ENCODE assay signal across 2 cellular contexts in genomic region chr16:1146409-1146808, GRCh38.
TF ChIP-seq lines count a peak whose summit lies in the region.

No MANE protein-coding gene starts in this region.

TF ChIP-seq in HEK293T, 16 proteins besides CTCF, POLR2A, EP300 and RAD21:
- TF ChIP-seq PKNOX1 (IDR thresholded peaks at IDR 0.05) = no peak
- no peak for TF ChIP-seq FOXM1 (IDR thresholded peaks at IDR 0.05; ENCODE audit: borderline replicate concordance)
- no peak for TF ChIP-seq FOXK2 (IDR thresholded peaks at IDR 0.05)

TF ChIP-seq in K562, 482 proteins besides CTCF, POLR2A, EP300 and RAD21 (continues in another document):
- TF ChIP-seq CLOCK (CRISPR knock-in tag; IDR thresholded peaks at IDR 0.05; ENCODE audit: borderline replicate concordance) = no peak
- no peak for TF ChIP-seq SNIP1 (IDR thresholded peaks at IDR 0.05; ENCODE audit: low read depth)
- peak; percentile 88 for TF ChIP-seq USF1 (CRISPR knock-in tag; IDR thresholded peaks at IDR 0.05)
- TF ChIP-seq NCOA4 (IDR thresholded peaks at IDR 0.05; ENCODE audit: partially characterized antibody) = no peak
- TF ChIP-seq ATF1 (CRISPR knock-in tag; IDR thresholded peaks at IDR 0.05) = no peak
- TF ChIP-seq ATF1 (tag; IDR thresholded peaks at IDR 0.05) = no peak
- peak; percentile 81 for TF ChIP-seq BHLHE40 (IDR thresholded peaks at IDR 0.05; ENCODE audit: low read length)
- no peak for TF ChIP-seq ZFP91 (CRISPR knock-in tag; IDR thresholded peaks at IDR 0.05)
- no peak for TF ChIP-seq SAFB2 (IDR thresholded peaks at IDR 0.05; ENCODE audit: borderline replicate concordance, low read depth, low read length, severe bottlenecking)
- no peak for TF ChIP-seq FOXM1 (IDR thresholded peaks at IDR 0.05; ENCODE audit: low read depth)
- no peak for TF ChIP-seq FOXM1 (CRISPR knock-in tag; IDR thresholded peaks at IDR 0.05; ENCODE audit: low read depth)
- TF ChIP-seq ZNF398 (CRISPR knock-in tag; IDR thresholded peaks at IDR 0.05) = no peak
- TF ChIP-seq HEY1 (CRISPR knock-in tag; IDR thresholded peaks at IDR 0.05; ENCODE audit: borderline replicate concordance) = no peak
- peak; percentile 47; the same call in 1 of the 2 replicates for TF ChIP-seq RAD51 (IDR thresholded peaks at IDR 0.05; ENCODE audit: borderline replicate concordance, low read depth)
- TF ChIP-seq GATAD2A (IDR thresholded peaks at IDR 0.05) = no peak
- no peak for TF ChIP-seq OTX1 (CRISPR knock-in tag; IDR thresholded peaks at IDR 0.05)
- no peak for TF ChIP-seq ZHX1 (conservative IDR thresholded peaks at IDR 0.05; ENCODE audit: low read length)
- TF ChIP-seq NELFE (IDR thresholded peaks at IDR 0.05; ENCODE audit: insufficient read depth, insufficient read length) = no peak
- TF ChIP-seq PBX2 (CRISPR knock-in tag; IDR thresholded peaks at IDR 0.05; ENCODE audit: low read depth) = no peak
- no peak for TF ChIP-seq PBX2 (tag; conservative IDR thresholded peaks at IDR 0.05; ENCODE audit: low read depth)
- no peak for TF ChIP-seq TARDBP (IDR thresholded peaks at IDR 0.05)
- no peak for TF ChIP-seq MAFF (IDR thresholded peaks at IDR 0.05; ENCODE audit: low read length)
- no peak for TF ChIP-seq SETDB1 (IDR thresholded peaks at IDR 0.05; ENCODE audit: low read length)
- TF ChIP-seq TRIM24 (IDR thresholded peaks at IDR 0.05) = no peak
- TF ChIP-seq ADNP (tag; IDR thresholded peaks at IDR 0.05) = no peak
- TF ChIP-seq ZNF830 (CRISPR knock-in tag; IDR thresholded peaks at IDR 0.05) = no peak
- TF ChIP-seq MBD1 (CRISPR knock-in tag; IDR thresholded peaks at IDR 0.05) = no peak
- no peak for TF ChIP-seq HIVEP1 (CRISPR knock-in tag; IDR thresholded peaks at IDR 0.05)
- TF ChIP-seq CGGBP1 (CRISPR knock-in tag; IDR thresholded peaks at IDR 0.05) = no peak
